In genomic region chr11:58939277-58939676, GRCh38 we compare ENCODE assay signal across 8 cellular contexts. TPM values are rescaled to one million over a fixed set of nuclear protein-coding genes. Genes with fewer than 3 reads are reported as not detected.
"Had no signal": no experiment of that assay in that cellular context is flagged by ENCODE, and none has a peak within 500 bp of the region (broad histone marks: within the 10 kb centered on the region; RNA-seq: fewer than 3 reads in every experiment).

Gene GLYATL1 (plus strand): TSS chr11:58939488. CDS start chr11:58947088, 7,600 bp downstream.

- H3K27ac ChIP-seq: HL-60 had no signal

- H3K4me1 Mint-ChIP-seq: GM23338, H9, IgD-negative memory B cell had no signal

- DNase-seq: H9, HCEC 1CT, KBM-7 had no signal

- H3K4me3 ChIP-seq: GM23338 had no signal

- H3K27ac Mint-ChIP-seq: GM23338, H9, IgD-negative memory B cell had no signal

- ATAC-seq: GM23338 had no signal

- FAIRE-seq: H1, H54 had no signal

- H3K4me3 Mint-ChIP-seq: GM23338, H9, IgD-negative memory B cell had no signal

- H3K9me3 Mint-ChIP-seq: GM23338, H9 had no signal

RNA-seq across cellular contexts. Expression of gene GLYATL1, which starts in this region (rescaled TPM):
- polyA plus RNA-seq: IgD-negative memory B cell had no signal
